In the genomic region with DNA sequence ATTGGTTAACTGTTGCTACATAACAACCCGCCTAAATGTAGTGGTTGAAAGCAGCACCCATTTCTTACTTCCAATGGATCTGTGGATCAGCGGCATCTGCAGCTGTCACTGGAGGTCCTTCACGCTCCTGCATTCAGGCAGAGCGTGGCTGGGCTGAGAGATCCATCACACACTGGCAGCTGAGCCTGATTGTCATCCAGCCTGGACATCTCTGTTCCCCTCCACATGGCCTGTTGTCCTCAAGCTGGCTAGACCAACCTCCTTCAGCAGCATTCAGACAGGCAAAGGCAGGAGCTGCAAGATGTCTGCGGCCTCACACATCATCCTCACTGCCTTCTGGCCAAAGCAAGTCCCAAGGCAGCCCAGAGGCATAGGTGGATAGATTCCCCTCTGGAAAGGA, we compare ENCODE assay signal across 27 cellular contexts.
"Had no signal": no experiment of that assay in that cellular context is flagged by ENCODE, and none has a peak within 500 bp of the region (broad histone marks: within the 10 kb centered on the region; RNA-seq: fewer than 3 reads in every experiment).

No MANE protein-coding gene starts in this region.

- H3K27ac Mint-ChIP-seq: stimulated activated memory B cell treated with anti-CD40 and anti-IgM and Interleukin-4, amounts not matched to agents 10 μg/mL and 1 μg/mL and 100 μg/mL, for 72 hours; stimulated activated naive B cell treated with anti-CD40 and anti-IgM and Interleukin-4, amounts not matched to agents 10 μg/mL and 1 μg/mL and 100 μg/mL, for 72 hours; stimulated activated naive CD8-positive, alpha-beta T cell treated with anti-CD3 and anti-CD28 coated beads, Interleukin-15, Interleukin-2, amounts not matched to agents 100 ng/mL and 50 ng/mL, for 24 hours; type B pancreatic cell had no signal

- H3K9me3 ChIP-seq: stomach, suprapubic skin, testis, thoracic aorta, thyroid gland, tibial artery, tibial nerve, transverse colon, upper lobe of left lung, upper lobe of right lung, uterus, vagina had no signal

- H3K9me3 Mint-ChIP-seq: stimulated activated memory B cell treated with anti-CD40 and anti-IgM and Interleukin-4, amounts not matched to agents 10 μg/mL and 1 μg/mL and 100 μg/mL, for 72 hours; stimulated activated naive B cell treated with anti-CD40 and anti-IgM and Interleukin-4, amounts not matched to agents 10 μg/mL and 1 μg/mL and 100 μg/mL, for 72 hours; stimulated activated naive CD8-positive, alpha-beta T cell treated with anti-CD3 and anti-CD28 coated beads, Interleukin-15, amount 100 ng/mL, for 72 hours; stimulated activated naive CD8-positive, alpha-beta T cell treated with anti-CD3 and anti-CD28 coated beads, Interleukin-15, Interleukin-2, amounts not matched to agents 100 ng/mL and 50 ng/mL, for 24 hours; type B pancreatic cell had no signal

- H3K4me1 Mint-ChIP-seq: stimulated activated memory B cell treated with anti-CD40 and anti-IgM and Interleukin-4, amounts not matched to agents 10 μg/mL and 1 μg/mL and 100 μg/mL, for 72 hours; stimulated activated naive B cell treated with anti-CD40 and anti-IgM and Interleukin-4, amounts not matched to agents 10 μg/mL and 1 μg/mL and 100 μg/mL, for 72 hours; stimulated activated naive CD8-positive, alpha-beta T cell treated with anti-CD3 and anti-CD28 coated beads, Interleukin-15, amount 100 ng/mL, for 72 hours had no signal

- H3K4me3 Mint-ChIP-seq: stimulated activated memory B cell treated with anti-CD40 and anti-IgM and Interleukin-4, amounts not matched to agents 10 μg/mL and 1 μg/mL and 100 μg/mL, for 72 hours; stimulated activated naive B cell treated with anti-CD40 and anti-IgM and Interleukin-4, amounts not matched to agents 10 μg/mL and 1 μg/mL and 100 μg/mL, for 72 hours; stimulated activated naive CD8-positive, alpha-beta T cell treated with anti-CD3 and anti-CD28 coated beads, Interleukin-15, amount 100 ng/mL, for 72 hours; stimulated activated naive CD8-positive, alpha-beta T cell treated with anti-CD3 and anti-CD28 coated beads, Interleukin-15, Interleukin-2, amounts not matched to agents 100 ng/mL and 50 ng/mL, for 24 hours; type B pancreatic cell had no signal

- H3K4me3 ChIP-seq: stomach, suprapubic skin, testis, thoracic aorta, thyroid gland, tibial artery, tibial nerve, transverse colon, upper lobe of left lung, upper lobe of right lung, uterus, vagina had no signal

- H3K36me3 ChIP-seq: uterus had no signal

- DNase-seq: stimulated activated CD4-positive, alpha-beta T cell treated with anti-CD3 and anti-CD28 coated beads, Interleukin-2, amount 100 ng/mL, for 48 hours; stimulated activated CD4-positive, alpha-beta T cell treated with anti-CD3 and anti-CD28 coated beads, Interleukin-4, amount 100 ng/mL, for 1 hour; stimulated activated CD4-positive, alpha-beta T cell treated with anti-CD3 and anti-CD28 coated beads, Interleukin-4, amount 100 ng/mL, for 24 hours; stimulated activated CD4-positive, alpha-beta T cell treated with anti-CD3 and anti-CD28 coated beads, Interleukin-4, amount 100 ng/mL, for 4 hours; stimulated activated CD8-positive, alpha-beta memory T cell treated with anti-CD3 and anti-CD28 coated beads, Interleukin-4, amount 100 ng/mL, for 48 hours; stimulated activated naive B cell treated with anti-CD40 and anti-IgM and Interleukin-4, amounts not matched to agents 10 μg/mL and 1 μg/mL and 100 μg/mL, for 72 hours; stimulated activated naive CD4-positive, alpha-beta T cell; stimulated activated naive CD4-positive, alpha-beta T cell treated with Interleukin-2 at 50 U/mL for 16 hours; stimulated activated naive CD8-positive, alpha-beta T cell treated with anti-CD3 and anti-CD28 coated beads, Interleukin-15, amount 100 ng/mL, for 72 hours; stimulated activated naive CD8-positive, alpha-beta T cell treated with anti-CD3 and anti-CD28 coated beads, Interleukin-15, Interleukin-2, amounts not matched to agents 100 U/mL and 50 U/mL, for 24 hours; stomach; substantia nigra; testis; thyroid gland; tibial artery; transverse colon; trophoblast cell; upper lobe of left lung; upper lobe of right lung; uterus had no signal

- H3K4me1 ChIP-seq: stomach, suprapubic skin, thyroid gland, tibial artery, transverse colon, upper lobe of left lung, upper lobe of right lung, uterus, vagina had no signal

- H3K27ac ChIP-seq: stomach, suprapubic skin, testis, thoracic aorta, thyroid gland, tibial artery, tibial nerve, transverse colon, upper lobe of left lung, upper lobe of right lung, uterus, vagina had no signal

- ATAC-seq: stimulated activated memory B cell treated with anti-CD40 and anti-IgM and Interleukin-4, amounts not matched to agents 10 μg/mL and 1 μg/mL and 100 μg/mL, for 72 hours; stimulated activated naive B cell treated with anti-CD40 and anti-IgM and Interleukin-4, amounts not matched to agents 10 μg/mL and 1 μg/mL and 100 μg/mL, for 72 hours; stimulated activated naive CD8-positive, alpha-beta T cell treated with anti-CD3 and anti-CD28 coated beads, Interleukin-15, amount 100 ng/mL, for 72 hours; stimulated activated naive CD8-positive, alpha-beta T cell treated with anti-CD3 and anti-CD28 coated beads, Interleukin-15, Interleukin-2, amounts not matched to agents 100 U/mL and 50 U/mL, for 24 hours; upper lobe of right lung had no signal

- H3K27me3 ChIP-seq: stomach, suprapubic skin, testis, thyroid gland, tibial artery, tibial nerve, transverse colon, upper lobe of left lung, upper lobe of right lung, uterus, vagina had no signal
